21 cellular contexts compared by ENCODE assay signal in genomic region chr3:151550025-151550618, GRCh38.
"Had no signal": no experiment of that assay in that cellular context is flagged by ENCODE, and none has a peak within 500 bp of the region (broad histone marks: within the 10 kb centered on the region; RNA-seq: fewer than 3 reads in every experiment).

No MANE protein-coding gene starts in this region.

- ATAC-seq: activated naive CD4-positive, alpha-beta T cell treated with anti-CD3 and anti-CD28 coated beads, Interleukin-2, amount 50 U/mL, for 72 hours; activated T-cell treated with anti-CD3 and anti-CD28 coated beads, Interleukin-2, amount 50 U/mL, for 72 hours had no signal

- H3K27ac ChIP-seq: dorsolateral prefrontal cortex, tibial artery, VCaP had no signal

- H3K27me3 ChIP-seq: dorsolateral prefrontal cortex, heart right ventricle, tibial artery had no signal

- H3K4me3 ChIP-seq: dorsolateral prefrontal cortex, heart right ventricle, lower lobe of right lung, tibial artery had no signal

- H3K36me3 ChIP-seq: heart right ventricle, lower lobe of right lung, tibial artery had no signal

- H3K9me3 ChIP-seq: heart right ventricle, lower lobe of right lung, tibial artery had no signal

- DNase-seq: activated CD4-positive, alpha-beta T cell treated with anti-CD3 and anti-CD28 coated beads for 1 hour; activated CD8-positive, alpha-beta memory T cell treated with anti-CD3 and anti-CD28 coated beads for 24 hours; activated CD8-positive, alpha-beta memory T cell treated with anti-CD3 and anti-CD28 coated beads, Interleukin-2, amount 50 U/mL, for 48 hours; activated gamma-delta T cell; activated T-cell treated with anti-CD3 and anti-CD28 coated beads, Interleukin-2, amount 50 U/mL, for 72 hours; amniotic stem cell; central memory CD4-positive, alpha-beta T cell; dorsolateral prefrontal cortex; endodermal cell; heart right ventricle; lower lobe of right lung; posterior cingulate gyrus; stimulated activated CD4-positive, alpha-beta T cell treated with anti-CD3 and anti-CD28 coated beads, Interleukin-12 subunit alpha, Interleukin-12 subunit beta, amount 100 ng/mL, for 4 hours; stimulated activated CD4-positive, alpha-beta T cell treated with anti-CD3 and anti-CD28 coated beads, Interleukin-1b, Interleukin-23, amount 100 ng/mL, for 48 hours; stimulated activated naive CD4-positive, alpha-beta T cell treated with Interleukin-2 at 50 U/mL for 16 hours; substantia nigra; SW 1271; T-helper 2 cell; tibial artery had no signal
